In the genomic region with DNA sequence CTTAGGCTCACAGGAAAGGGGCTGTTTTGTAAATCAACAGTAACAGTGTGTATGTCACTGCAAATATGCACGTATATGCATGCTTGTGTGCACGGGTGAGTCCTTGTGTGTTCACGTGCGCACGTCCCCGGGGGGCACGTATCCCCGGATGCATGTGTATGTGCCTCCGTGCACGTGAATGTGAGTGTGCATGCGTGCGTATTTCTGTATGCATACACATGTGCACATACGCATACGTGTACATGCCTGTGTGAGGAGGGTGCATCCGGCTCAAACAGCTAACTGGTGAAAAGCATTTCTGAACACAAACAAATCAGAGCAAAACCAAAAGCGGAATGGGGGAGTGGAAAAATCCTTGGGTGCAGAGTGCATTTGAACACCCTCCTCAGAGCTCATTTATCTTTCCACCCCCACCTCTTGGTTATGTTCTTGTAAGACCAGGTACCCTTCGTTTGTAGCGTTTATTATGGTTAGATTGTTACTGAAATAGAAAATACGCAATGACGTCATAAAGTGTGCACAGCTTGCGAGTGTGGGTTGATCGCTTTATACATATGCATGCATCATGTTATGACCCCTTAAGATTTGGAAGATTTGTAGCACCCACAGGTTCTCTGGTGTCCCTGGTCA, we compare ENCODE assay signal across 8 cellular contexts. TPM values are rescaled to one million over a fixed set of nuclear protein-coding genes. Genes with fewer than 3 reads are reported as not detected.
DNase-seq lines count a peak whose midpoint lies in the region; ATAC-seq and TF ChIP-seq lines count a peak whose summit lies in the region.

No MANE protein-coding gene starts in this region.

- H3K27ac ChIP-seq in Karpas-422 (ENCODE audit: low read length) (peak overlapping the region; percentile 89), heart left ventricle (peak overlapping the region in 8 of 12 donors; percentile 22 to 87 (median 52)), thyroid gland (no peak overlapping the region)

- H3K27ac Mint-ChIP-seq in CD14-positive monocyte, result peak overlapping the region in 4 of 7 donors; percentile 6 to 82 (median 68)

- no peak for TF ChIP-seq CTCF in CD14-positive monocyte (IDR thresholded peaks at IDR 0.05)
- TF ChIP-seq CTCF in heart left ventricle (IDR thresholded peaks at IDR 0.05), result no peak
- TF ChIP-seq CTCF in thyroid gland (IDR thresholded peaks at IDR 0.05), result no peak

- H4K20me1 ChIP-seq in Karpas-422 (ENCODE audit: insufficient read depth, low read depth, low read length), result no peaks in the 10 kb centered on the region

- peak overlapping the region; percentile 97 for H2AFZ ChIP-seq in Karpas-422 (ENCODE audit: low read length)

- intact Hi-C loops in CD14-positive monocyte (cut with micrococcal nuclease), result loop anchor here (5.0 kb wide), 4 partner anchors 59 to 369 kb away; a partner anchor contains a TSS
- intact Hi-C loops in heart left ventricle (cut with DNase I), result loop anchor here in 4 of 10 donors (2.0 to 5.0 kb wide), 3 partner anchors 79 to 94 kb away; a partner anchor contains a TSS
- intact Hi-C loops in thyroid gland (cut with DNase I), result no loop called here

- peaks cover 35% of the 10 kb centered on the region for H3K4me1 ChIP-seq in Karpas-422 (ENCODE audit: low read length)
- H3K4me1 ChIP-seq in heart left ventricle, result peaks cover 0 to 36% (median 21%) of the 10 kb centered on the region in 12 donors
- H3K4me1 ChIP-seq in thyroid gland, result peaks cover 7 to 26% of the 10 kb centered on the region in 2 donors

- ATAC-seq in GM21390 (IDR thresholded peaks at IDR 0.05; ENCODE audit: unreplicated experiment), result peak; percentile 29
- ATAC-seq in heart left ventricle, result peak in 2 of 4 donors; percentile 27 to 42

- no peaks in the 10 kb centered on the region for H3K79me2 ChIP-seq in Karpas-422 (ENCODE audit: low read length)

- peaks cover 0 to 4% (median 0%) of the 10 kb centered on the region in 7 donors for H3K9me3 Mint-ChIP-seq in CD14-positive monocyte

- TF ChIP-seq POLR2A in heart left ventricle (IDR thresholded peaks at IDR 0.05) (no peak), thyroid gland (IDR thresholded peaks at IDR 0.05) (no peak)

- peaks cover 36% of the 10 kb centered on the region for H3K4me1 Mint-ChIP-seq in CD14-positive monocyte

- H3K9me3 ChIP-seq in Karpas-422 (ENCODE audit: low read length) (no peaks in the 10 kb centered on the region), heart left ventricle (no peaks in the 10 kb centered on the region), thyroid gland (no peaks in the 10 kb centered on the region)

- H3K4me2 ChIP-seq in Karpas-422 (ENCODE audit: low read depth, low read length, poor library complexity, severe bottlenecking), result peak overlapping the region; percentile 89

- peak overlapping the region; percentile 63 to 84 for H3K4me3 Mint-ChIP-seq in CD14-positive monocyte

- WGBS in heart left ventricle, 4 donors, result 26 to 40% (median 31%) methylated on average over 21 to 22 of the region's 22 CpGs
- WGBS in thyroid gland, 2 donors, result 33 to 49% methylated on average over 18 to 19 of the region's 22 CpGs

- H3K4me3 ChIP-seq in Karpas-422 (ENCODE audit: low read length) (peak overlapping the region; percentile 65), heart left ventricle (peak overlapping the region in 9 of 12 donors; percentile 34 to 50 (median 43)), thyroid gland (replicated peaks in 1 of 3) (no peak overlapping the region)

- peak overlapping the region; percentile 73 for H3K9ac ChIP-seq in Karpas-422 (ENCODE audit: low read length)

- no peaks in the 10 kb centered on the region for H3K36me3 ChIP-seq in Karpas-422 (ENCODE audit: insufficient read depth, low read length)
- peaks cover 0 to 11% (median 0%) of the 10 kb centered on the region in 9 donors for H3K36me3 ChIP-seq in heart left ventricle
- no peaks in the 10 kb centered on the region for H3K36me3 ChIP-seq in thyroid gland

- no peaks in the 10 kb centered on the region for H3K9me2 ChIP-seq in Karpas-422 (replicated peaks; ENCODE audit: insufficient read depth, low read length)

- H3K36me3 Mint-ChIP-seq in CD14-positive monocyte, result peaks cover 7 to 17% of the 10 kb centered on the region in 2 donors

- DNase-seq in CD14-positive monocyte (ENCODE audit: low spot score), result no peak
- peak; percentile 76 for DNase-seq in Karpas-422
- peak; percentile 41 for DNase-seq in activated T-helper 1 cell treated with Interleukin-2 at 50 U/mL for 16 hours (ENCODE audit: low read depth)
- DNase-seq in heart left ventricle, result peak in 2 of 5 donors; percentile 32 to 57
- DNase-seq in stimulated activated naive CD4-positive, alpha-beta T cell (lab: John Stamatoyannopoulos, UW), result peak; percentile 68 to 92 (median 83)
- no peak for DNase-seq in cerebellar nuclear complex (lab: John Stamatoyannopoulos, UW)
- no peak for DNase-seq in thyroid gland

- H3K27me3 ChIP-seq in Karpas-422 (ENCODE audit: low read length), result no peaks in the 10 kb centered on the region
- H3K27me3 ChIP-seq in heart left ventricle, result no peaks in the 10 kb centered on the region
- H3K27me3 ChIP-seq in thyroid gland, result no peaks in the 10 kb centered on the region

- peaks cover 5 to 10% (median 5%) of the 10 kb centered on the region in 3 donors for H3K27me3 Mint-ChIP-seq in CD14-positive monocyte (ENCODE audit: low read depth in 3 of 3)

RNA-seq across cellular contexts. Expression of a gene that starts 7.0 kb away (rescaled TPM):
- polyA plus RNA-seq in CD14-positive monocyte (10 to 100 TPM; 11.9 to 12.1 TPM), heart left ventricle (10 to 100 TPM; 16.7 to 25.0 TPM)
- 24.3 and 41.1 TPM in 2 replicates for total RNA-seq in Karpas-422 (2014; rRNA removed; shearing (Covaris generic); ENCODE audit: low replicate concordance)
- total RNA-seq in heart left ventricle (10 to 100 TPM; 19.1 to 40.5 (median 27.2) TPM), thyroid gland (10 to 100 TPM; 30.9 to 73.5 (median 61.2) TPM)

RNA-seq across cellular contexts. Expression of a gene that starts 20.4 kb away (rescaled TPM):
- polyA plus RNA-seq in CD14-positive monocyte (not detected), heart left ventricle (under 1 TPM; 0.23 to 0.35 TPM)
- total RNA-seq in Karpas-422 (2014; rRNA removed; shearing (Covaris generic); ENCODE audit: low replicate concordance), result 1.3 and 1.6 TPM in 2 replicates
- total RNA-seq in heart left ventricle (under 1 TPM; 0.09 to 0.79 (median 0.25) TPM), thyroid gland (1 to 10 TPM in 3 of 4 donors, under 1 TPM in 1; 0.94 to 3.3 (median 1.5) TPM)

RNA-seq across cellular contexts. Expression of a gene that starts 38.3 kb away (rescaled TPM):
- 10 to 100 TPM; 29.1 to 31.3 TPM for polyA plus RNA-seq in CD14-positive monocyte
- total RNA-seq in Karpas-422 (2014; rRNA removed; shearing (Covaris generic); ENCODE audit: low replicate concordance), result 52.8 and 77.8 TPM in 2 replicates
- 10 to 100 TPM; 23.3 to 54.6 (median 35.6) TPM for total RNA-seq in heart left ventricle
- polyA plus RNA-seq in heart left ventricle, result 10 to 100 TPM; 16.7 to 77.1 TPM
- 10 to 100 TPM; 49.1 to 96.9 (median 67.8) TPM for total RNA-seq in thyroid gland

RNA-seq across cellular contexts. Expression of a gene that starts 42.7 kb away (rescaled TPM):
- polyA plus RNA-seq in CD14-positive monocyte (under 1 TPM in 1 of 2 donors, not detected in 1; 0.18 TPM), heart left ventricle (100 to 1,000 TPM in 1 of 2 donors, 10 to 100 TPM in 1; 51.4 to 267 TPM)
- total RNA-seq in Karpas-422 (2014; rRNA removed; shearing (Covaris generic); ENCODE audit: low replicate concordance), result 50.3 and 80.0 TPM in 2 replicates
- total RNA-seq in heart left ventricle (100 to 1,000 TPM; 115 to 467 (median 306) TPM), thyroid gland (10 to 100 TPM in 3 of 4 donors, 1 to 10 TPM in 1; 9.7 to 38.7 (median 14.9) TPM)

RNA-seq across cellular contexts. Expression of a gene that starts 51.6 kb away (rescaled TPM):
- polyA plus RNA-seq in CD14-positive monocyte (not detected), heart left ventricle (10 to 100 TPM; 14.9 to 23.2 TPM)
- total RNA-seq in Karpas-422 (2014; rRNA removed; shearing (Covaris generic); ENCODE audit: low replicate concordance), result 0.04 TPM in 1 of 2 replicates, not detected in the other
- total RNA-seq in heart left ventricle (10 to 100 TPM; 11.3 to 36.0 (median 21.9) TPM), thyroid gland (10 to 100 TPM; 11.5 to 23.0 (median 17.7) TPM)

Comparison
In these comparisons a context has a peak if more than half of its experiments do, and no peak if none do; other contexts are left out.
1. DNase-seq: peak in Karpas-422 (single experiment), activated T-helper 1 cell treated with Interleukin-2 at 50 U/mL for 16 hours (single experiment) and stimulated activated naive CD4-positive, alpha-beta T cell (6 of 6); none in CD14-positive monocyte (single experiment), cerebellar nuclear complex (0 of 2) and thyroid gland (0 of 2).
2. H3K27ac ChIP-seq: peak in Karpas-422 (single experiment) and heart left ventricle (8 of 12); none in thyroid gland (0 of 3).
3. H3K4me3 ChIP-seq: peak in Karpas-422 (single experiment) and heart left ventricle (9 of 12); none in thyroid gland (0 of 3).